ENCODE assay signal across 1 cellular context in genomic region chr16:740764-741505, GRCh38.
A peak's percentile ranks its signal among the peaks of the same experiment; 100 is the strongest.
TF ChIP-seq lines count a peak whose summit lies in the region.

Gene CIAO3 (minus strand): TSS chr16:740997. CDS start chr16:740985, 12 bp downstream.

TF ChIP-seq in HepG2, 621 proteins besides CTCF, POLR2A, EP300 and RAD21 (continued from another document and continues in another):
- TF ChIP-seq ZBED4 (CRISPR knock-in tag; IDR thresholded peaks at IDR 0.05; ENCODE audit: borderline replicate concordance) (peak; percentile 74; the same call in 1 of the 2 replicates), FOSL1 (CRISPR knock-in tag; IDR thresholded peaks at IDR 0.05; ENCODE audit: borderline replicate concordance) (no peak), MAFK (conservative IDR thresholded peaks at IDR 0.05 in 1 of 2, IDR thresholded peaks at IDR 0.05 in 1 of 2; ENCODE audit: low read length in 2 of 2) (no peak), ZNF567 (CRISPR knock-in tag; IDR thresholded peaks at IDR 0.05; ENCODE audit: borderline replicate concordance) (no peak), ZMYM4 (CRISPR knock-in tag; IDR thresholded peaks at IDR 0.05) (peak; percentile 85), PRDM10 (CRISPR knock-in tag; IDR thresholded peaks at IDR 0.05; ENCODE audit: low read depth) (no peak; the same call in 1 of the 2 replicates), MAFF (IDR thresholded peaks at IDR 0.05; ENCODE audit: low read depth, low read length) (no peak), RBFOX2 (IDR thresholded peaks at IDR 0.05; ENCODE audit: low read depth, low read length) (peak; percentile 82), GMEB1 (CRISPR knock-in tag; IDR thresholded peaks at IDR 0.05; ENCODE audit: borderline replicate concordance) (peak; percentile 95), ZNF556 (CRISPR knock-in tag; IDR thresholded peaks at IDR 0.05; ENCODE audit: borderline replicate concordance) (peak; percentile 87; the same call in 1 of the 2 replicates), ISL2 (CRISPR knock-in tag; IDR thresholded peaks at IDR 0.05) (0 out of 2 replicates have a peak, but pooled peaks have one; percentile 35), TOPORS (CRISPR knock-in tag; IDR thresholded peaks at IDR 0.05) (peak; percentile 85; the same call in 1 of the 2 replicates), ZSCAN5A (CRISPR knock-in tag; IDR thresholded peaks at IDR 0.05; ENCODE audit: borderline replicate concordance) (no peak), NCOA2 (CRISPR knock-in tag; IDR thresholded peaks at IDR 0.05) (peak; percentile 36; the same call in 1 of the 2 replicates), THAP8 (CRISPR knock-in tag; IDR thresholded peaks at IDR 0.05; ENCODE audit: borderline replicate concordance) (no peak; the same call in 1 of the 2 replicates), ZBTB21 (CRISPR knock-in tag; IDR thresholded peaks at IDR 0.05) (peak; percentile 83), HMGXB4 (CRISPR knock-in tag; IDR thresholded peaks at IDR 0.05; ENCODE audit: borderline replicate concordance in 1 of 2, low read depth in 1 of 2) (peak; percentile 94 to 95), MBD4 (IDR thresholded peaks at IDR 0.05; ENCODE audit: borderline replicate concordance, low read length) (no peak), ZNF350 (CRISPR knock-in tag; IDR thresholded peaks at IDR 0.05; ENCODE audit: borderline replicate concordance, low read depth) (0 out of 2 replicates have a peak, but pooled peaks have one; percentile 31), ZNF674 (CRISPR knock-in tag; IDR thresholded peaks at IDR 0.05; ENCODE audit: low read depth) (0 out of 2 replicates have a peak, but pooled peaks have one; percentile 71), ZIK1 (CRISPR knock-in tag; IDR thresholded peaks at IDR 0.05; ENCODE audit: borderline replicate concordance, low read depth) (peak; percentile 50; the same call in 1 of the 2 replicates), TRIM24 (CRISPR knock-in tag; IDR thresholded peaks at IDR 0.05) (no peak), SPEN (CRISPR knock-in tag; IDR thresholded peaks at IDR 0.05; ENCODE audit: low read depth) (peak; percentile 95), ZNF432 (CRISPR knock-in tag; IDR thresholded peaks at IDR 0.05; ENCODE audit: borderline replicate concordance) (no peak), ZNF724P (CRISPR knock-in tag; IDR thresholded peaks at IDR 0.05; ENCODE audit: borderline replicate concordance) (no peak), RAD51 (IDR thresholded peaks at IDR 0.05; ENCODE audit: borderline replicate concordance) (no peak), HMG20A (CRISPR knock-in tag; IDR thresholded peaks at IDR 0.05; ENCODE audit: borderline replicate concordance) (no peak), GFI1 (CRISPR knock-in tag; IDR thresholded peaks at IDR 0.05; ENCODE audit: borderline replicate concordance) (no peak; the same call in 1 of the 2 replicates), ZNF496 (CRISPR knock-in tag; IDR thresholded peaks at IDR 0.05; ENCODE audit: insufficient replicate concordance) (no peak), DBP (CRISPR knock-in tag; IDR thresholded peaks at IDR 0.05; ENCODE audit: not compliant biosample characterization) (no peak), NCOR1 (IDR thresholded peaks at IDR 0.05; ENCODE audit: borderline replicate concordance, low read length) (no peak), ZNF33A (CRISPR knock-in tag; IDR thresholded peaks at IDR 0.05; ENCODE audit: borderline replicate concordance) (no peak), CSRNP2 (CRISPR knock-in tag; conservative IDR thresholded peaks at IDR 0.05; ENCODE audit: low read depth) (0 out of 2 replicates have a peak, but pooled peaks have one; percentile 44), DNMT3B (CRISPR knock-in tag; conservative IDR thresholded peaks at IDR 0.05) (no peak), DR1 (CRISPR knock-in tag; IDR thresholded peaks at IDR 0.05) (no peak), TEAD2 (CRISPR knock-in tag; IDR thresholded peaks at IDR 0.05) (no peak), PCBP2 (optimal IDR thresholded peaks at IDR 0.05; ENCODE audit: low read depth, low read length, poor library complexity, severe bottlenecking) (no peak)
